8 cellular contexts compared by ENCODE assay signal in genomic region chrX:15960237-15960636, GRCh38.
"Had no signal": no experiment of that assay in that cellular context is flagged by ENCODE, and none has a peak within 500 bp of the region (broad histone marks: within the 10 kb centered on the region; RNA-seq: fewer than 3 reads in every experiment).

No MANE protein-coding gene starts in this region.

- H3K4me3 ChIP-seq: K562 had no signal

- ATAC-seq: HepG2, K562 had no signal

- H3K9ac ChIP-seq: KMS-11 had no signal

- DNase-seq: IMR-90, KBM-7, KG1 had no signal

- FAIRE-seq: HepG2, HTR-8/SVneo, K562 had no signal

- H3K27ac ChIP-seq: HL-60, KMS-11 had no signal
